33 cellular contexts compared by ENCODE assay signal in genomic region chr20:969868-970267, GRCh38. TPM values are rescaled to one million over a fixed set of nuclear protein-coding genes. Genes with fewer than 3 reads are reported as not detected.
"Had no signal": no experiment of that assay in that cellular context is flagged by ENCODE, and none has a peak within 500 bp of the region (broad histone marks: within the 10 kb centered on the region; RNA-seq: fewer than 3 reads in every experiment).

No MANE protein-coding gene starts in this region.

- H3K9me3 ChIP-seq: Peyer's patch, SJSA1, SK-N-SH had no signal

- H3K4me2 ChIP-seq: SK-N-SH had no signal

- DNase-seq: Kasumi-1, KG1, NCI-H1048, NCI-H1092 treated with DMSO at 0.1 percent for 48 hours, NCI-H1105 treated with DMSO at 0.1 percent for 48 hours, NCI-H1417, NCI-H1436, NCI-H146, NCI-H1694, NCI-H187, NCI-H1930, NCI-H2029 treated with DMSO at 0.1 percent for 48 hours, NCI-H2081 treated with DMSO at 0.1 percent for 48 hours, NCI-H2107, NCI-H2171, NCI-H226, NCI-H446 treated with DMSO at 0.1 percent for 48 hours, NCI-H510A, NCI-H524, NCI-H526, NCI-H69, NCI-H748 treated with DMSO at 0.1 percent for 48 hours, NCI-H82, OCI-M1, PC-3, Peyer's patch, Right ventricle myocardium superior, RPMI8226, SHP77 treated with DMSO at 0.1 percent for 48 hours, SK-N-SH, SW 1271 had no signal

- H3K36me3 ChIP-seq: Peyer's patch, SJSA1 had no signal

- ATAC-seq: PC-3 had no signal

- H3K27ac ChIP-seq: Peyer's patch, SJSA1 had no signal

- H3K4me3 ChIP-seq: Peyer's patch, SJSA1 had no signal

- H3K9ac ChIP-seq: SK-N-SH had no signal

- H3K27me3 ChIP-seq: Peyer's patch had no signal

- H3K4me1 ChIP-seq: Peyer's patch, SJSA1 had no signal

RNA-seq across cellular contexts. Expression of gene RSPO4, which starts 32.2 kb away (rescaled TPM):
- total RNA-seq: M059J, PC-3, Peyer's patch, Right ventricle myocardium superior, SJSA1 had no signal
- polyA plus RNA-seq: SK-N-SH had no signal

RNA-seq across cellular contexts. Expression of gene ANGPT4, which starts 53.7 kb away (rescaled TPM):
- total RNA-seq: M059J, PC-3, Right ventricle myocardium superior, SJSA1 had no signal
- polyA plus RNA-seq: SK-N-SH had no signal
